Comparison of ENCODE assay signal across 23 cellular contexts in the genomic region with DNA sequence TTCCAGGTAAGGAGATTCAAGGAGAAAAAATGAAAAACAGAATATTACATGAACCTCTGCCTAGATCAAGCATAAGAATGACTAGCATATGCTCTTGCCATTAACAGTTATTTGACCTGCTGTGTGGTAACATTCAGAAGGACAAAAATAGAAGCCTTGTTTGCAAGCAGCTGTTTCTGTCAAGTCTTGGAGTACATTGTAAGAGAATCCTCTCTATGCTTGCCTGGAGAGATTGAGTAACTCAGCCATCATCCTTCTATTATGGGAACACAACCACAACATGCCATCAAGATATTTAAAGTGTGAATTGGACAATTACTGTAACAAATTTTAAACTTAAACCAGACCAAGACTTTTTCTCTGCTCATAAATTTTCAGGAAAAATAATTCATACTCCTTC.
"Had no signal": no experiment of that assay in that cellular context is flagged by ENCODE, and none has a peak within 500 bp of the region (broad histone marks: within the 10 kb centered on the region; RNA-seq: fewer than 3 reads in every experiment).

No MANE protein-coding gene starts in this region.

- H3K4me3 ChIP-seq: hepatocyte, left lung, lung, psoas muscle, stomach, suprapubic skin, tibial nerve had no signal

- H3K36me3 ChIP-seq: left lung, stomach, suprapubic skin, tibial nerve had no signal

- H3K27me3 Mint-ChIP-seq: activated naive CD8-positive, alpha-beta T cell treated with anti-CD3 and anti-CD28 coated beads, Interleukin-2, amount 10 ng/mL, durations not matched to agents 7 days and 5 days; dendritic cell treated with granulocyte-macrophage colony-stimulating factor and Interleukin-4, amounts not matched to agents 40 ng/mL and 50 ng/mL, for 4 days; natural killer cell treated with Interleukin-12 subunit alpha and Interleukin-12 subunit beta and Interleukin-15 and Interleukin-18, amount 100 ng/mL, for 72 hours; stimulated activated memory B cell treated with anti-CD40 and anti-IgM and Interleukin-4, amounts not matched to agents 10 μg/mL and 1 μg/mL and 100 μg/mL, for 72 hours had no signal

- H3K27ac Mint-ChIP-seq: activated CD4-positive, alpha-beta memory T cell treated with anti-CD3 and anti-CD28 coated beads for 36 hours; activated naive CD8-positive, alpha-beta T cell treated with anti-CD3 and anti-CD28 coated beads, Interleukin-2, amount 10 ng/mL, durations not matched to agents 7 days and 5 days; dendritic cell treated with granulocyte-macrophage colony-stimulating factor and Interleukin-4, amounts not matched to agents 40 ng/mL and 50 ng/mL, for 4 days; immature natural killer cell; natural killer cell treated with Interleukin-12 subunit alpha and Interleukin-12 subunit beta and Interleukin-15 and Interleukin-18, amount 100 ng/mL, for 72 hours; stimulated activated memory B cell treated with anti-CD40 and anti-IgM and Interleukin-4, amounts not matched to agents 10 μg/mL and 1 μg/mL and 100 μg/mL, for 72 hours; T-helper 17 cell had no signal

- H3K4me3 Mint-ChIP-seq: activated CD4-positive, alpha-beta memory T cell treated with anti-CD3 and anti-CD28 coated beads for 36 hours; activated naive CD8-positive, alpha-beta T cell treated with anti-CD3 and anti-CD28 coated beads, Interleukin-2, amount 10 ng/mL, durations not matched to agents 7 days and 5 days; dendritic cell treated with granulocyte-macrophage colony-stimulating factor and Interleukin-4, amounts not matched to agents 40 ng/mL and 50 ng/mL, for 4 days; immature natural killer cell; natural killer cell treated with Interleukin-12 subunit alpha and Interleukin-12 subunit beta and Interleukin-15 and Interleukin-18, amount 100 ng/mL, for 72 hours; stimulated activated memory B cell treated with anti-CD40 and anti-IgM and Interleukin-4, amounts not matched to agents 10 μg/mL and 1 μg/mL and 100 μg/mL, for 72 hours; T-helper 17 cell had no signal

- H3K27ac ChIP-seq: hepatocyte, left lung, psoas muscle, stomach, suprapubic skin, tibial nerve had no signal

- H3K9me3 ChIP-seq: left lung, psoas muscle, stomach, suprapubic skin, tibial nerve had no signal

- H3K4me1 ChIP-seq: left lung, psoas muscle, stomach, suprapubic skin, tibial nerve had no signal

- H3K27me3 ChIP-seq: hepatocyte, left lung, stomach, suprapubic skin, tibial nerve had no signal

- ATAC-seq: left lung; natural killer cell treated with Interleukin-12 subunit alpha and Interleukin-12 subunit beta and Interleukin-15 and Interleukin-18, amount 100 ng/mL, for 72 hours; psoas muscle; right cardiac atrium; stimulated activated memory B cell treated with anti-CD40 and anti-IgM and Interleukin-4, amounts not matched to agents 10 μg/mL and 1 μg/mL and 100 μg/mL, for 72 hours; T-helper 17 cell had no signal

- DNase-seq: activated CD4-positive, alpha-beta memory T cell treated with anti-CD3 and anti-CD28 coated beads for 36 hours; activated CD4-positive, alpha-beta T cell treated with anti-CD3 and anti-CD28 coated beads for 4 hours; activated CD4-positive, CD25-positive, alpha-beta regulatory T cell; activated naive CD4-positive, alpha-beta T cell treated with Interleukin-2 at 50 U/mL for 16 hours; activated naive CD8-positive, alpha-beta T cell treated with anti-CD3 and anti-CD28 coated beads, Interleukin-2, amount 10 ng/mL, durations not matched to agents 7 days and 5 days; activated T-cell treated with anti-CD3 and anti-CD28 coated beads, Interleukin-2, amount 50 U/mL, for 48 hours; amygdala; effector CD4-positive, alpha-beta T cell; immature natural killer cell; left lung; psoas muscle; right cardiac atrium; small intestine; stimulated activated CD4-positive, alpha-beta T cell treated with anti-CD3 and anti-CD28 coated beads, Interleukin-2, amount 100 ng/mL, for 24 hours; stomach; T-helper 17 cell had no signal

- H3K36me3 Mint-ChIP-seq: activated CD4-positive, alpha-beta memory T cell treated with anti-CD3 and anti-CD28 coated beads for 36 hours; activated naive CD8-positive, alpha-beta T cell treated with anti-CD3 and anti-CD28 coated beads, Interleukin-2, amount 10 ng/mL, durations not matched to agents 7 days and 5 days; immature natural killer cell; natural killer cell treated with Interleukin-12 subunit alpha and Interleukin-12 subunit beta and Interleukin-15 and Interleukin-18, amount 100 ng/mL, for 72 hours; stimulated activated memory B cell treated with anti-CD40 and anti-IgM and Interleukin-4, amounts not matched to agents 10 μg/mL and 1 μg/mL and 100 μg/mL, for 72 hours had no signal

- H3K4me1 Mint-ChIP-seq: activated naive CD8-positive, alpha-beta T cell treated with anti-CD3 and anti-CD28 coated beads, Interleukin-2, amount 10 ng/mL, durations not matched to agents 7 days and 5 days; immature natural killer cell; stimulated activated memory B cell treated with anti-CD40 and anti-IgM and Interleukin-4, amounts not matched to agents 10 μg/mL and 1 μg/mL and 100 μg/mL, for 72 hours; T-helper 17 cell had no signal

- H3K9me3 Mint-ChIP-seq: activated CD4-positive, alpha-beta memory T cell treated with anti-CD3 and anti-CD28 coated beads for 36 hours; activated naive CD8-positive, alpha-beta T cell treated with anti-CD3 and anti-CD28 coated beads, Interleukin-2, amount 10 ng/mL, durations not matched to agents 7 days and 5 days; dendritic cell treated with granulocyte-macrophage colony-stimulating factor and Interleukin-4, amounts not matched to agents 40 ng/mL and 50 ng/mL, for 4 days; immature natural killer cell; natural killer cell treated with Interleukin-12 subunit alpha and Interleukin-12 subunit beta and Interleukin-15 and Interleukin-18, amount 100 ng/mL, for 72 hours; stimulated activated memory B cell treated with anti-CD40 and anti-IgM and Interleukin-4, amounts not matched to agents 10 μg/mL and 1 μg/mL and 100 μg/mL, for 72 hours had no signal
